10 cellular contexts compared by ENCODE assay signal in genomic region chr10:110446954-110447608, GRCh38. TPM values are rescaled to one million over a fixed set of nuclear protein-coding genes. Genes with fewer than 3 reads are reported as not detected.
A peak's percentile ranks its signal among the peaks of the same experiment; 100 is the strongest.
DNase-seq lines count a peak whose midpoint lies in the region; ATAC-seq and TF ChIP-seq lines count a peak whose summit lies in the region.
"Had no signal": no experiment of that assay in that cellular context is flagged by ENCODE, and none has a peak within 500 bp of the region (broad histone marks: within the 10 kb centered on the region; RNA-seq: fewer than 3 reads in every experiment).

No MANE protein-coding gene starts in this region.

- H3K27ac Mint-ChIP-seq in natural killer cell treated with Interleukin-12 subunit alpha and Interleukin-12 subunit beta and Interleukin-15 and Interleukin-18, amount 100 ng/mL, for 72 hours = peak overlapping the region; percentile 93 to 94
- H3K27ac Mint-ChIP-seq in activated CD4-positive, alpha-beta T cell treated with anti-CD3 and anti-CD28 coated beads for 36 hours = no peak overlapping the region

- peaks cover 8% of the 10 kb centered on the region for H3K36me3 Mint-ChIP-seq in natural killer cell treated with Interleukin-12 subunit alpha and Interleukin-12 subunit beta and Interleukin-15 and Interleukin-18, amount 100 ng/mL, for 72 hours
- H3K36me3 Mint-ChIP-seq in activated CD4-positive, alpha-beta T cell treated with anti-CD3 and anti-CD28 coated beads for 36 hours (ENCODE audit: low read depth) = no peaks in the 10 kb centered on the region

- H3K9me3 Mint-ChIP-seq in natural killer cell treated with Interleukin-12 subunit alpha and Interleukin-12 subunit beta and Interleukin-15 and Interleukin-18, amount 100 ng/mL, for 72 hours = peaks cover 9% of the 10 kb centered on the region
- H3K9me3 Mint-ChIP-seq in activated CD4-positive, alpha-beta T cell treated with anti-CD3 and anti-CD28 coated beads for 36 hours (ENCODE audit: low read depth) = no peaks in the 10 kb centered on the region
- H3K9me3 Mint-ChIP-seq: activated T-cell treated with anti-CD3 and anti-CD28 coated beads, Interleukin-2, amount 50 U/mL, for 4 hours had no signal

- no peak overlapping the region for H3K4me3 ChIP-seq in vagina

- intact Hi-C loops in activated CD4-positive, alpha-beta T cell treated with anti-CD3 and anti-CD28 coated beads for 36 hours (cut with DNase I, micrococcal nuclease) = no loop called here
- intact Hi-C loops in vagina (cut with DNase I) = no loop called here

- DNase-seq in EH (ENCODE audit: low read depth) (peak; percentile 97), NCI-H226 (peak; percentile 93), cerebellum (ENCODE audit: low spot score) (peak; percentile 77), erythroblast (lab: John Stamatoyannopoulos, UW) (no peak), vagina (ENCODE audit: extremely low spot score in 2 of 2) (no peak)
- no peak for DNase-seq in natural killer cell treated with Interleukin-12 subunit alpha and Interleukin-12 subunit beta and Interleukin-15 and Interleukin-18, amount 100 ng/mL, for 72 hours (ENCODE audit: low spot score)
- DNase-seq in activated CD4-positive, alpha-beta T cell treated with anti-CD3 and anti-CD28 coated beads for 36 hours = no peak
- DNase-seq: activated T-cell treated with anti-CD3 and anti-CD28 coated beads, Interleukin-2, amount 50 U/mL, for 4 hours; MM.1S had no signal

- ATAC-seq in natural killer cell treated with Interleukin-12 subunit alpha and Interleukin-12 subunit beta and Interleukin-15 and Interleukin-18, amount 100 ng/mL, for 72 hours = no peak
- ATAC-seq in HG03159 (IDR thresholded peaks at IDR 0.05; ENCODE audit: unreplicated experiment) = no peak
- no peak for ATAC-seq in activated CD4-positive, alpha-beta T cell treated with anti-CD3 and anti-CD28 coated beads for 36 hours
- ATAC-seq: activated T-cell treated with anti-CD3 and anti-CD28 coated beads, Interleukin-2, amount 50 U/mL, for 4 hours had no signal

- POLR2A ChIA-PET in activated CD4-positive, alpha-beta T cell treated with anti-CD3 and anti-CD28 coated beads for 36 hours (lab: Charles Lee) = no interaction called here

- CTCF ChIA-PET in activated CD4-positive, alpha-beta T cell treated with anti-CD3 and anti-CD28 coated beads for 36 hours (lab: Charles Lee) = no interaction called here

- TF ChIP-seq CTCF in vagina (IDR thresholded peaks at IDR 0.05) = no peak

- H3K27ac ChIP-seq in vagina = no peak overlapping the region

- H3K36me3 ChIP-seq in vagina = no peaks in the 10 kb centered on the region

- TF ChIP-seq POLR2A in erythroblast (IDR thresholded peaks at IDR 0.05; ENCODE audit: low read length) (no peak), vagina (IDR thresholded peaks at IDR 0.05) (no peak)

- H3K4me1 ChIP-seq in vagina = no peaks in the 10 kb centered on the region

- H3K27me3 ChIP-seq in vagina = no peaks in the 10 kb centered on the region

- H3K9me3 ChIP-seq in vagina = no peaks in the 10 kb centered on the region

- H3K4me3 Mint-ChIP-seq in natural killer cell treated with Interleukin-12 subunit alpha and Interleukin-12 subunit beta and Interleukin-15 and Interleukin-18, amount 100 ng/mL, for 72 hours = peak overlapping the region; percentile 18
- H3K4me3 Mint-ChIP-seq in activated CD4-positive, alpha-beta T cell treated with anti-CD3 and anti-CD28 coated beads for 36 hours = no peak overlapping the region
- H3K4me3 Mint-ChIP-seq: activated T-cell treated with anti-CD3 and anti-CD28 coated beads, Interleukin-2, amount 50 U/mL, for 4 hours had no signal

- H3K4me1 Mint-ChIP-seq in natural killer cell treated with Interleukin-12 subunit alpha and Interleukin-12 subunit beta and Interleukin-15 and Interleukin-18, amount 100 ng/mL, for 72 hours (ENCODE audit: low read depth in 2 of 2) = peaks cover 41 to 56% of the 10 kb centered on the region in 2 donors
- peaks cover 3% of the 10 kb centered on the region for H3K4me1 Mint-ChIP-seq in activated CD4-positive, alpha-beta T cell treated with anti-CD3 and anti-CD28 coated beads for 36 hours

- H3K27me3 Mint-ChIP-seq in natural killer cell treated with Interleukin-12 subunit alpha and Interleukin-12 subunit beta and Interleukin-15 and Interleukin-18, amount 100 ng/mL, for 72 hours = no peaks in the 10 kb centered on the region
- peaks cover 5% of the 10 kb centered on the region for H3K27me3 Mint-ChIP-seq in activated CD4-positive, alpha-beta T cell treated with anti-CD3 and anti-CD28 coated beads for 36 hours

RNA-seq across cellular contexts. Expression of gene DUSP5, which starts 50.6 kb away (rescaled TPM):
- total RNA-seq in cerebellum (7.4 TPM), vagina (75.1 TPM)
- total RNA-seq in natural killer cell treated with Interleukin-12 subunit alpha and Interleukin-12 subunit beta and Interleukin-15 and Interleukin-18, amount 100 ng/mL, for 72 hours = 100 to 1,000 TPM; 159 to 311 TPM
- 10 to 100 TPM; 60.9 to 70.7 TPM for total RNA-seq in activated CD4-positive, alpha-beta T cell treated with anti-CD3 and anti-CD28 coated beads for 36 hours

Comparison
In these comparisons a context has a peak if more than half of its experiments do, and no peak if none do; other contexts are left out.
1. DNase-seq: peak in EH (single experiment), NCI-H226 (single experiment) and cerebellum (single experiment); none in natural killer cell treated with Interleukin-12 subunit alpha and Interleukin-12 subunit beta and Interleukin-15 and Interleukin-18, amount 100 ng/mL, for 72 hours (single experiment), activated CD4-positive, alpha-beta T cell treated with anti-CD3 and anti-CD28 coated beads for 36 hours (single experiment), erythroblast (0 of 2) and vagina (0 of 2).